In genomic region chr2:126671049-126671448, GRCh38 we compare ENCODE assay signal across 25 cellular contexts. TPM values are rescaled to one million over a fixed set of nuclear protein-coding genes. Genes with fewer than 3 reads are reported as not detected.
A peak's percentile ranks its signal among the peaks of the same experiment; 100 is the strongest.
DNase-seq lines count a peak whose midpoint lies in the region; ATAC-seq, FAIRE-seq and TF ChIP-seq lines count a peak whose summit lies in the region.
"Had no signal": no experiment of that assay in that cellular context is flagged by ENCODE, and none has a peak within 500 bp of the region (broad histone marks: within the 10 kb centered on the region; RNA-seq: fewer than 3 reads in every experiment).

No MANE protein-coding gene starts in this region.

- no peak for TF ChIP-seq CTCF in left ventricle myocardium inferior (IDR thresholded peaks at IDR 0.05; ENCODE audit: borderline replicate concordance)
- no peak for TF ChIP-seq CTCF in K562 (IDR thresholded peaks at IDR 0.05 in 2 of 3, conservative IDR thresholded peaks at IDR 0.05 in 1 of 3; ENCODE audit: insufficient read depth in 2 of 3, low read depth in 1 of 3, low read length in 3 of 3)
- TF ChIP-seq CTCF in neural crest cell (conservative IDR thresholded peaks at IDR 0.05) = no peak

- no peak for FAIRE-seq in K562 (lab: Jason Lieb, UNC)
- FAIRE-seq: G401.6 had no signal

- H3K9me3 ChIP-seq in left ventricle myocardium inferior (replicated peaks) (peaks cover 13% of the 10 kb centered on the region), K562 (replicated peaks; ENCODE audit: control insufficient read depth, insufficient read depth, low read depth, low read length) (peaks cover 14% of the 10 kb centered on the region)

- H3K4me1 Mint-ChIP-seq in neural crest cell = peaks cover 60% of the 10 kb centered on the region

- in situ Hi-C loops in K562 (cut with MboI) = no loop called here

- BruUV-seq in K562 (replicated peaks; lab: Mats Ljungman, UMichigan) = no TSS peak

- no peak for TF ChIP-seq EP300 in K562 (IDR thresholded peaks at IDR 0.05; ENCODE audit: low read length)

- intact Hi-C loops in left ventricle myocardium inferior (cut with micrococcal nuclease) = no loop called here
- intact Hi-C loops in Right ventricle myocardium inferior (cut with DNase I) = no loop called here
- intact Hi-C loops in K562 (cut with micrococcal nuclease) = no loop called here

- H3K9me3 Mint-ChIP-seq in neural crest cell = peaks cover 6% of the 10 kb centered on the region

- POLR2A ChIA-PET in K562 (lab: Yijun Ruan, JAX) = interaction anchor here (0.7 to 1.4 kb wide), 2 partner anchors 11 to 13 kb away, joined by 3 read pairs; no protein-coding TSS in a partner anchor

- H3K4me1 ChIP-seq in left ventricle myocardium inferior (peaks cover 76% of the 10 kb centered on the region), K562 (replicated peaks in 1 of 2; ENCODE audit: control insufficient read depth in 2 of 2, insufficient read depth in 2 of 2, low read length in 2 of 2) (peaks cover 44 to 60% of the 10 kb centered on the region in 2 experiments)
- H3K4me1 ChIP-seq: Caco-2, SJSA1 had no signal

- H3K4me3 Mint-ChIP-seq in neural crest cell = no peak overlapping the region
- H3K4me3 Mint-ChIP-seq: CD4-positive, alpha-beta T cell had no signal

- H3K4me2 ChIP-seq in K562 (ENCODE audit: insufficient read depth, low read length) = no peak overlapping the region
- H3K4me2 ChIP-seq: BLaER1 had no signal

- WGBS in K562 (ENCODE audit: insufficient coverage, low coverage, missing lambda C conversion rate) = 88% methylated on average over 9 of the region's 9 CpGs

- H2AFZ ChIP-seq in K562 (ENCODE audit: low read depth, low read length) = no peak overlapping the region

- H3K4me3 ChIP-seq in left ventricle myocardium inferior (no peak overlapping the region), K562 (no peak overlapping the region)
- H3K4me3 ChIP-seq: BLaER1, SJSA1 had no signal

- H3K9me1 ChIP-seq in K562 (ENCODE audit: control insufficient read depth, insufficient read depth, low read length) = peaks cover 6% of the 10 kb centered on the region

- CTCF ChIA-PET in K562 (lab: Yijun Ruan, JAX; ENCODE audit: low intra/inter-chr PET ratio) = no interaction called here

- no peaks in the 10 kb centered on the region for H3K27me3 Mint-ChIP-seq in neural crest cell (ENCODE audit: low read depth)
- H3K27me3 Mint-ChIP-seq: CD4-positive, alpha-beta T cell; IgD-negative memory B cell had no signal

- peaks cover 36% of the 10 kb centered on the region for H4K20me1 ChIP-seq in K562 (replicated peaks; ENCODE audit: control insufficient read depth, insufficient read depth, low read length)

- DNase-seq in left ventricle myocardium inferior (no peak), Right ventricle myocardium inferior (ENCODE audit: missing footprints) (no peak), K562 (ENCODE audit: extremely low read depth in 1 of 4, low spot score in 3 of 4) (no peak), neural crest cell (ENCODE audit: low read depth, low spot score) (no peak), NCI-H1694 treated with DMSO at 0.1 percent for 48 hours (lab: John Stamatoyannopoulos, UW) (no peak), kidney glomerular epithelial cell (lab: John Stamatoyannopoulos, UW) (no peak)
- DNase-seq: Caco-2; CD4-positive, alpha-beta T cell; NCI-H1092; NCI-H1436; NCI-H187 treated with DMSO at 0.1 percent for 48 hours; NCI-H2171 treated with DMSO at 0.1 percent for 48 hours; NCI-H345; NCI-H510A treated with DMSO at 0.1 percent for 48 hours; NCI-H748 treated with DMSO at 0.1 percent for 48 hours; NK-92 treated with Interleukin-12 subunit alpha and Interleukin-12 subunit beta, amount 100 ng/mL, for 24 hours; PC-3; Right ventricle myocardium superior had no signal

- peaks cover 99% of the 10 kb centered on the region for H3K79me2 ChIP-seq in K562 (ENCODE audit: control insufficient read depth, insufficient read depth, low read length)

- TF ChIP-seq RAD21 in K562 (CRISPR knock-in tag; conservative IDR thresholded peaks at IDR 0.05 in 1 of 2, IDR thresholded peaks at IDR 0.05 in 1 of 2) = no peak

- H3K27me3 ChIP-seq in left ventricle myocardium inferior (ENCODE audit: low read depth) = no peaks in the 10 kb centered on the region
- H3K27me3 ChIP-seq in K562 (ENCODE audit: control insufficient read depth in 2 of 2, insufficient read depth in 2 of 2, low read length in 2 of 2) = no peaks in the 10 kb centered on the region
- H3K27me3 ChIP-seq: BLaER1 had no signal

- peak overlapping the region; percentile 81 for H3K27ac Mint-ChIP-seq in neural crest cell (ENCODE audit: unreplicated experiment)

- H3K27ac ChIP-seq in left ventricle myocardium inferior (replicated peaks) (peak overlapping the region; percentile 66), K562 (ENCODE audit: extremely low read depth, low read depth, low read length) (no peak overlapping the region; the same call in 2 of the 3 replicates)
- H3K27ac ChIP-seq: BLaER1, HL-60, SJSA1 had no signal

- no peak for TF ChIP-seq POLR2A in K562 (conservative IDR thresholded peaks at IDR 0.05)

- no peak for ATAC-seq in Right ventricle myocardium inferior
- ATAC-seq in K562 = no peak
- no peak for ATAC-seq in HG02885 (IDR thresholded peaks at IDR 0.05; ENCODE audit: poor library complexity, unreplicated experiment)
- ATAC-seq: HCT116, PC-3 had no signal

- peak overlapping the region in 1 of 2 experiments; percentile 19; a peak in 2 of 4 replicates for H3K9ac ChIP-seq in K562 (ENCODE audit: insufficient read depth in 1 of 2, low read depth in 2 of 2, low read length in 2 of 2)
- H3K9ac ChIP-seq: BLaER1 had no signal

- H3K36me3 ChIP-seq in left ventricle myocardium inferior (peaks cover 8% of the 10 kb centered on the region), K562 (ENCODE audit: control insufficient read depth, insufficient read depth, low read length) (peaks cover 84% of the 10 kb centered on the region)
- H3K36me3 ChIP-seq: SJSA1 had no signal

- H3K36me3 Mint-ChIP-seq in neural crest cell (ENCODE audit: low read depth) = peaks cover 25% of the 10 kb centered on the region

TF ChIP-seq in K562, 482 proteins besides CTCF, POLR2A, EP300 and RAD21 (continues in another document):
- TF ChIP-seq ZNF408 (CRISPR knock-in tag; IDR thresholded peaks at IDR 0.05; ENCODE audit: low read depth) (no peak), U2AF2 (optimal IDR thresholded peaks at IDR 0.05; ENCODE audit: low read depth, low read length) (no peak), HNRNPK (IDR thresholded peaks at IDR 0.05; ENCODE audit: low read depth, low read length, poor library complexity, severe bottlenecking) (no peak), KLF16 (IDR thresholded peaks at IDR 0.05) (no peak), ARID2 (IDR thresholded peaks at IDR 0.05) (no peak), ZNF316 (IDR thresholded peaks at IDR 0.05) (no peak), SNIP1 (IDR thresholded peaks at IDR 0.05; ENCODE audit: low read depth) (no peak), BRF2 (IDR thresholded peaks at IDR 0.05; ENCODE audit: borderline replicate concordance, insufficient read depth, insufficient read length) (no peak), ETS1 (conservative IDR thresholded peaks at IDR 0.05; ENCODE audit: control insufficient read depth, low read depth, low read length) (no peak), ZBTB1 (CRISPR knock-in tag; IDR thresholded peaks at IDR 0.05; ENCODE audit: borderline replicate concordance, low read depth) (no peak), MED1 (CRISPR knock-in tag; IDR thresholded peaks at IDR 0.05; ENCODE audit: borderline replicate concordance) (no peak), POLR2G (IDR thresholded peaks at IDR 0.05; ENCODE audit: low read depth, low read length) (peak; percentile 33; the same call in 1 of the 2 replicates), ZBTB17 (CRISPR knock-in tag; IDR thresholded peaks at IDR 0.05) (no peak), ZFP36 (IDR thresholded peaks at IDR 0.05; ENCODE audit: low read depth, low read length, partially characterized antibody) (no peak)

RNA-seq across cellular contexts. Expression of gene GYPC, which starts 15.1 kb away (rescaled TPM):
- total RNA-seq in left ventricle myocardium inferior (98.8 TPM), Right ventricle myocardium inferior (121 TPM), K562 (2014; rRNA removed) (282 and 367 TPM in 2 replicates), K562 (2014; rRNA removed; fragmentation: Illumina TruSeq; extraction: Trizol) (121 and 155 TPM in 2 replicates), K562 (2015; rRNA removed; fragmentation: Illumina TruSeq; extraction: Trizol) (174 and 181 TPM in 2 replicates), K562 (2021) (194 and 210 TPM in 2 replicates), neural crest cell (84.4 and 89.4 TPM in 2 replicates)
- 120 and 158 TPM in 2 replicates for total RNA-seq in K562 (2011; cell fraction: chromatin; rRNA removed; ENCODE audit: low replicate concordance)
- total RNA-seq in K562 (2011; cell fraction: nucleolus; rRNA removed) = 166 and 169 TPM in 2 replicates
- total RNA-seq in K562 (2011; cell fraction: nucleoplasm; rRNA removed) = 154 and 197 TPM in 2 replicates
- polyA plus RNA-seq in K562 (2011; rRNA removed) (241 and 252 TPM in 2 replicates), K562 (2014; fragmentation: Illumina TruSeq; extraction: Trizol) (202 and 211 TPM in 2 replicates), K562 (2014; fragmentation: Nextera tagmentation; extraction: Ambion mirVana) (10 to 100 TPM; 50.6 to 53.7 TPM), K562 (2014; rRNA removed) (229 and 299 TPM in 2 replicates)
- 439 and 540 TPM in 2 replicates for polyA plus RNA-seq in K562 (2011; cell fraction: cytosol; rRNA removed)
- polyA plus RNA-seq in K562 (2011; cell fraction: nucleus; rRNA removed) = 132 and 178 TPM in 2 replicates
- 183 and 349 TPM in 2 replicates for polyA plus RNA-seq in K562 (2012)
- polyA minus RNA-seq in K562 (2011; rRNA and poly(A)+ RNA removed) = 144 and 198 TPM in 2 replicates
- polyA minus RNA-seq in K562 (2011; cell fraction: cytosol; rRNA and poly(A)+ RNA removed) = 95.9 and 113 TPM in 2 replicates
- 29.8 and 52.5 TPM in 2 replicates for polyA minus RNA-seq in K562 (2011; cell fraction: nucleus; rRNA and poly(A)+ RNA removed)
- total RNA-seq: Caco-2, PC-3, SJSA1 had no signal
